9 cellular contexts compared by ENCODE assay signal in genomic region chr10:77801474-77802238, GRCh38.
DNase-seq lines count a peak whose midpoint lies in the region; ATAC-seq and TF ChIP-seq lines count a peak whose summit lies in the region.
"Had no signal": no experiment of that assay in that cellular context is flagged by ENCODE, and none has a peak within 500 bp of the region (broad histone marks: within the 10 kb centered on the region; RNA-seq: fewer than 3 reads in every experiment).

No MANE protein-coding gene starts in this region.

- no peaks in the 10 kb centered on the region for H3K27me3 Mint-ChIP-seq in T-helper 2 cell treated with Interferon-gamma antibody and Interleukin-4, amounts not matched to agents 5 μg/mL and 100 μg/mL, for 36 hours (ENCODE audit: low read depth)
- H3K27me3 Mint-ChIP-seq in endothelial cell (ENCODE audit: unreplicated experiment), result peaks cover 9% of the 10 kb centered on the region

- no peak for TF ChIP-seq CTCF in endothelial cell (IDR thresholded peaks at IDR 0.05; ENCODE audit: unreplicated experiment)

- ATAC-seq in GM21447 (IDR thresholded peaks at IDR 0.05; ENCODE audit: unreplicated experiment), result no peak

- H3K9me3 Mint-ChIP-seq in T-helper 2 cell treated with Interferon-gamma antibody and Interleukin-4, amounts not matched to agents 5 μg/mL and 100 μg/mL, for 36 hours, result no peaks in the 10 kb centered on the region
- H3K9me3 Mint-ChIP-seq in endothelial cell (ENCODE audit: unreplicated experiment), result no peaks in the 10 kb centered on the region

- peak; percentile 56 for DNase-seq in stimulated activated naive CD4-positive, alpha-beta T cell treated with Interleukin-2 at 50 U/mL for 16 hours (lab: John Stamatoyannopoulos, UW)
- no peak for DNase-seq in stimulated activated naive CD4-positive, alpha-beta T cell (lab: John Stamatoyannopoulos, UW)
- DNase-seq in T-helper 2 cell treated with Interferon-gamma antibody and Interleukin-4, amounts not matched to agents 5 μg/mL and 100 μg/mL, for 36 hours (ENCODE audit: low spot score), result peak; percentile 75
- DNase-seq in endothelial cell (ENCODE audit: low spot score) (no peak), stromal cell of bone marrow (ENCODE audit: low read depth) (peak; percentile 14), NCI-H2171 (lab: John Stamatoyannopoulos, UW) (no peak), ureter (ENCODE audit: low spot score) (no peak)
- DNase-seq: DND-41 had no signal

- H3K4me1 Mint-ChIP-seq in T-helper 2 cell treated with Interferon-gamma antibody and Interleukin-4, amounts not matched to agents 5 μg/mL and 100 μg/mL, for 36 hours (ENCODE audit: low read depth), result peaks cover 19% of the 10 kb centered on the region
- H3K4me1 Mint-ChIP-seq in endothelial cell (ENCODE audit: unreplicated experiment), result no peaks in the 10 kb centered on the region

- peak overlapping the region; percentile 45 for H3K4me3 Mint-ChIP-seq in T-helper 2 cell treated with Interferon-gamma antibody and Interleukin-4, amounts not matched to agents 5 μg/mL and 100 μg/mL, for 36 hours
- peak overlapping the region; percentile 6 for H3K4me3 Mint-ChIP-seq in endothelial cell (ENCODE audit: unreplicated experiment)

- H3K36me3 Mint-ChIP-seq in T-helper 2 cell treated with Interferon-gamma antibody and Interleukin-4, amounts not matched to agents 5 μg/mL and 100 μg/mL, for 36 hours (ENCODE audit: low read depth), result peaks cover 3% of the 10 kb centered on the region
- peaks cover 48% of the 10 kb centered on the region for H3K36me3 Mint-ChIP-seq in endothelial cell (ENCODE audit: low read depth, unreplicated experiment)

- peak overlapping the region; percentile 52 for H3K27ac Mint-ChIP-seq in T-helper 2 cell treated with Interferon-gamma antibody and Interleukin-4, amounts not matched to agents 5 μg/mL and 100 μg/mL, for 36 hours
- no peak overlapping the region for H3K27ac Mint-ChIP-seq in endothelial cell (ENCODE audit: unreplicated experiment)

Comparison
In these comparisons a context has a peak if more than half of its experiments do, and no peak if none do; other contexts are left out.
1. DNase-seq: peak in stimulated activated naive CD4-positive, alpha-beta T cell treated with Interleukin-2 at 50 U/mL for 16 hours (single experiment), T-helper 2 cell treated with Interferon-gamma antibody and Interleukin-4, amounts not matched to agents 5 μg/mL and 100 μg/mL, for 36 hours (single experiment) and stromal cell of bone marrow (single experiment); none in stimulated activated naive CD4-positive, alpha-beta T cell (0 of 6), endothelial cell (single experiment), NCI-H2171 (single experiment) and ureter (single experiment).